1 cellular context compared by ENCODE assay signal in genomic region chr2:216059233-216059834, GRCh38.
TF ChIP-seq lines count a peak whose summit lies in the region.

No MANE protein-coding gene starts in this region.

TF ChIP-seq in GM12878, 131 proteins besides CTCF, POLR2A, EP300 and RAD21:
- TF ChIP-seq IKZF2 (IDR thresholded peaks at IDR 0.05) = 0 out of 4 replicates have a peak, but pooled peaks of 1 of the 2 experiments have one; percentile 23
- TF ChIP-seq SMC3 (IDR thresholded peaks at IDR 0.05; ENCODE audit: borderline replicate concordance, low read length) = 0 out of 2 replicates have a peak, but pooled peaks have one; percentile 11
- TF ChIP-seq BMI1 (IDR thresholded peaks at IDR 0.05; ENCODE audit: borderline replicate concordance) = no peak
- peak; percentile 40; the same call in 1 of the 2 replicates for TF ChIP-seq ZNF217 (IDR thresholded peaks at IDR 0.05)
- peak; percentile 64 for TF ChIP-seq SMARCA5 (IDR thresholded peaks at IDR 0.05)
TF ChIP-seq in GM12878: peak in this region for 4.
